In the genomic region with DNA sequence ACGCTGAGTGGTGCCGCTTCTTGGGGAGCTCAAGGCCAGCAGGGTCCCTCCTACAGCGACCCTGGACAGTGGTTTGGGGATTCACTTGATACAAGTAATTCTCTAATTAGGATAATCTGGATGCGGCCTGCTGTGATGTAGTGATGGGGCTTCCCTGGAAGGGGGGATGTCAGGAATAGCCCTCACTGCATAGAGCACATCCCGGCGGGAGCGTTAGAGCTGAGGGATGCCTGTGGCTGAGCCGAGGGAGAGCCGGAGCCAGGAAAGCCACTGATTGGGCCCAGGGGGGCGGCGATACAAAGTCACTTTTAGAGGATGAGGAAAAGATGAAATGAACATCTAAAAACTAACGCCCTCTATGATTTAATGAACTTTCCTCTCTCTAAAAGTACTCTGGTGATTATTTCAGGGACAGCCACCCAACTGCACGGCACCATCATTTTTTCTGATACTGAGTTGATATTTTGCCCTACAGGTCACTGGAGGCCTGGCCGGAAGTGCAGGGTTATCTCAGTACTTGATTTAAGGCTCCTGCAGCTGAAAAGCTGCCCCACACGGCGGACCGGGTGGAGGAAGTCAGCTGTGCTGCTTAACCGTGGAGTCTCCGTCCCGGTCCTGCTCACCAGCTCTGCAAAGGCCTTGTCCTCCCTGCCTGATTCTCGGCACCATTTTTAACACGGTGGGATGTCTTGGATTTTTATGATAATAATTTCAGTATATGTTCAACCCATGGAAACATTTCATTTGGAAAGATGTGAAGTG, we compare ENCODE assay signal across 15 cellular contexts.
"Had no signal": no experiment of that assay in that cellular context is flagged by ENCODE, and none has a peak within 500 bp of the region (broad histone marks: within the 10 kb centered on the region; RNA-seq: fewer than 3 reads in every experiment).

No MANE protein-coding gene starts in this region.

- ATAC-seq: activated T-helper 17 cell treated with anti-CD3 and anti-CD28 coated beads, Interleukin-2, amount 50 U/mL, for 72 hours; natural killer cell; WTC11 had no signal

- H3K4me3 Mint-ChIP-seq: activated T-helper 17 cell treated with anti-CD3 and anti-CD28 coated beads, Interleukin-2, amount 50 U/mL, for 72 hours; natural killer cell; WTC11 had no signal

- H3K36me3 ChIP-seq: brain microvascular endothelial cell had no signal

- H3K27me3 ChIP-seq: brain microvascular endothelial cell, hepatocyte had no signal

- H3K36me3 Mint-ChIP-seq: natural killer cell had no signal

- H3K4me2 ChIP-seq: hepatocyte had no signal

- H3K9me3 Mint-ChIP-seq: activated T-helper 17 cell treated with anti-CD3 and anti-CD28 coated beads, Interleukin-2, amount 50 U/mL, for 72 hours; natural killer cell had no signal

- H3K79me2 ChIP-seq: hepatocyte had no signal

- H3K27ac Mint-ChIP-seq: activated T-helper 17 cell treated with anti-CD3 and anti-CD28 coated beads, Interleukin-2, amount 50 U/mL, for 72 hours; WTC11 had no signal

- H2AFZ ChIP-seq: hepatocyte had no signal

- H3K4me3 ChIP-seq: hepatocyte had no signal

- DNase-seq: activated CD4-positive, alpha-beta T cell treated with anti-CD3 and anti-CD28 coated beads for 48 hours; activated CD8-positive, alpha-beta memory T cell treated with anti-CD3 and anti-CD28 coated beads for 24 hours; activated naive CD4-positive, alpha-beta T cell treated with anti-CD3 and anti-CD28 coated beads, Interleukin-2, amount 50 U/mL, for 16 hours; amniotic stem cell; brain microvascular endothelial cell; dermis blood vessel endothelial cell; erythroblast; natural killer cell; stimulated activated CD4-positive, alpha-beta T cell treated with anti-CD3 and anti-CD28 coated beads, Interleukin-2, amount 100 ng/mL, for 48 hours; stimulated activated naive CD4-positive, alpha-beta T cell treated with Interleukin-2 at 50 U/mL for 16 hours; T1000; trophoblast cell had no signal

- H3K27ac ChIP-seq: brain microvascular endothelial cell, hepatocyte had no signal
